Comparison of ENCODE assay signal across 9 cellular contexts in genomic region chr14:94769413-94770250, GRCh38. TPM values are rescaled to one million over a fixed set of nuclear protein-coding genes. Genes with fewer than 3 reads are reported as not detected.
DNase-seq lines count a peak whose midpoint lies in the region; ATAC-seq and TF ChIP-seq lines count a peak whose summit lies in the region.
"Had no signal": no experiment of that assay in that cellular context is flagged by ENCODE, and none has a peak within 500 bp of the region (broad histone marks: within the 10 kb centered on the region; RNA-seq: fewer than 3 reads in every experiment).

TSS of gene GSC (minus strand) at chr14:94770113. CDS start at chr14:94770015, 98 bp downstream.

- in situ Hi-C loops in GM13976 (cut with MboI; ENCODE audit: low sequenced_read_pairs, unreplicated experiment): no loop called here

- TF ChIP-seq EP300 in ovary (IDR thresholded peaks at IDR 0.05): no peak

- H3K9me3 Mint-ChIP-seq in activated T-cell treated with anti-CD3 and anti-CD28 coated beads, Interleukin-2, amount 50 U/mL, for 4 hours: no peaks in the 10 kb centered on the region
- H3K9me3 Mint-ChIP-seq in T-helper 1 cell treated with Interleukin-12 subunit alpha and Interleukin-12 subunit beta and Interleukin-4 antibody, amounts not matched to agents 30 μg/mL and 1 μg/mL, for 36 hours: peaks cover 4% of the 10 kb centered on the region

- H3K27me3 Mint-ChIP-seq in activated T-cell treated with anti-CD3 and anti-CD28 coated beads, Interleukin-2, amount 50 U/mL, for 4 hours (ENCODE audit: low read depth): peaks cover 80% of the 10 kb centered on the region
- peaks cover 88% of the 10 kb centered on the region for H3K27me3 Mint-ChIP-seq in T-helper 1 cell treated with Interleukin-12 subunit alpha and Interleukin-12 subunit beta and Interleukin-4 antibody, amounts not matched to agents 30 μg/mL and 1 μg/mL, for 36 hours (ENCODE audit: low read depth)

- H3K4me1 Mint-ChIP-seq in activated T-cell treated with anti-CD3 and anti-CD28 coated beads, Interleukin-2, amount 50 U/mL, for 4 hours (ENCODE audit: low read depth): peaks cover 13% of the 10 kb centered on the region
- H3K4me1 Mint-ChIP-seq in T-helper 1 cell treated with Interleukin-12 subunit alpha and Interleukin-12 subunit beta and Interleukin-4 antibody, amounts not matched to agents 30 μg/mL and 1 μg/mL, for 36 hours (ENCODE audit: low read depth): peaks cover 10% of the 10 kb centered on the region

- H3K27me3 ChIP-seq in ovary: peaks cover 11% of the 10 kb centered on the region

- intact Hi-C loops in ovary (cut with DNase I): no loop called here

- peak; percentile 47 to 52 for ATAC-seq in activated T-cell treated with anti-CD3 and anti-CD28 coated beads, Interleukin-2, amount 50 U/mL, for 4 hours
- no peak for ATAC-seq in HG03095 (IDR thresholded peaks at IDR 0.05; ENCODE audit: unreplicated experiment)

- no peaks in the 10 kb centered on the region for H3K36me3 ChIP-seq in ovary
- H3K36me3 ChIP-seq: adrenal gland had no signal

- no peak within 1 kb of the TSS for H3K27ac ChIP-seq in ovary
- H3K27ac ChIP-seq: adrenal gland had no signal

- H3K36me3 Mint-ChIP-seq in activated T-cell treated with anti-CD3 and anti-CD28 coated beads, Interleukin-2, amount 50 U/mL, for 4 hours (ENCODE audit: insufficient read depth): no peaks in the 10 kb centered on the region
- peaks cover 2% of the 10 kb centered on the region for H3K36me3 Mint-ChIP-seq in T-helper 1 cell treated with Interleukin-12 subunit alpha and Interleukin-12 subunit beta and Interleukin-4 antibody, amounts not matched to agents 30 μg/mL and 1 μg/mL, for 36 hours (ENCODE audit: low read depth)

- peaks cover 4% of the 10 kb centered on the region for H3K4me1 ChIP-seq in ovary (ENCODE audit: insufficient read depth)

- 0 to 1% (median 0%) methylated on average over 63 to 94 of the region's 94 CpGs for WGBS in ovary, 3 donors

- TF ChIP-seq POLR2A in ovary (IDR thresholded peaks at IDR 0.05): no peak

- no peak for TF ChIP-seq CTCF in fibroblast of villous mesenchyme (IDR thresholded peaks at IDR 0.05; ENCODE audit: insufficient read depth, low read depth, low read length)
- no peak for TF ChIP-seq CTCF in ovary (IDR thresholded peaks at IDR 0.05)
- no peak for TF ChIP-seq CTCF in GM13976 (IDR thresholded peaks at IDR 0.05; ENCODE audit: borderline replicate concordance, control extremely low read depth, extremely low read depth, insufficient read depth, missing control alignments)

- no peak for DNase-seq in activated T-cell treated with anti-CD3 and anti-CD28 coated beads, Interleukin-2, amount 50 U/mL, for 4 hours
- DNase-seq in activated T-cell treated with anti-CD3 and anti-CD28 coated beads, Interleukin-2, amount 50 U/mL, for 1 hour: no peak
- peak; percentile 14 for DNase-seq in fibroblast of villous mesenchyme (ENCODE audit: low read depth)
- DNase-seq in ovary: peak in 3 of 5 donors; percentile 21 to 44 (median 32)
- no peak for DNase-seq in GM13976 (ENCODE audit: low spot score)
- DNase-seq in SKM-1 treated with dmso at 0.1 percent for 144 hours (lab: John Stamatoyannopoulos, UW; ENCODE audit: unreplicated experiment): no peak

- H3K4me3 Mint-ChIP-seq in activated T-cell treated with anti-CD3 and anti-CD28 coated beads, Interleukin-2, amount 50 U/mL, for 4 hours: peak within 1 kb of the TSS; percentile 68
- H3K4me3 Mint-ChIP-seq in T-helper 1 cell treated with Interleukin-12 subunit alpha and Interleukin-12 subunit beta and Interleukin-4 antibody, amounts not matched to agents 30 μg/mL and 1 μg/mL, for 36 hours: peak within 1 kb of the TSS; percentile 61

- H3K9me3 ChIP-seq in ovary: peaks cover 0 to 3% of the 10 kb centered on the region in 2 donors
- H3K9me3 ChIP-seq: adrenal gland had no signal

- peak within 1 kb of the TSS; percentile 66 for H3K27ac Mint-ChIP-seq in T-helper 1 cell treated with Interleukin-12 subunit alpha and Interleukin-12 subunit beta and Interleukin-4 antibody, amounts not matched to agents 30 μg/mL and 1 μg/mL, for 36 hours

- H3K4me3 ChIP-seq in fibroblast of villous mesenchyme (ENCODE audit: low read depth, low read length) (peak within 1 kb of the TSS; percentile 44), ovary (peak within 1 kb of the TSS; percentile 32)

RNA-seq across cellular contexts. Expression of gene GSC, which starts in this region (rescaled TPM):
- total RNA-seq in activated T-cell treated with anti-CD3 and anti-CD28 coated beads, Interleukin-2, amount 50 U/mL, for 4 hours: not detected
- total RNA-seq in fibroblast of villous mesenchyme (not detected in 2 replicates), ovary (under 1 TPM in 3 of 7 donors, not detected in 4; 0.25 to 0.53 (median 0.34) TPM)
- under 1 TPM in 1 of 2 donors, not detected in 1; 0.15 TPM for polyA plus RNA-seq in ovary

Comparison
In these comparisons a context has a peak if more than half of its experiments do, and no peak if none do; other contexts are left out.
1. Peak in ATAC-seq in activated T-cell treated with anti-CD3 and anti-CD28 coated beads, Interleukin-2, amount 50 U/mL, for 4 hours; RNA of the gene not detected or under 1 TPM.
2. Peak in DNase-seq and H3K4me3 ChIP-seq in fibroblast of villous mesenchyme; RNA of the gene not detected or under 1 TPM.
3. Peak in DNase-seq and H3K4me3 ChIP-seq in ovary; RNA of the gene not detected or under 1 TPM.